10 cellular contexts compared by ENCODE assay signal in genomic region chr1:27116697-27117096, GRCh38. TPM values are rescaled to one million over a fixed set of nuclear protein-coding genes. Genes with fewer than 3 reads are reported as not detected.
DNase-seq lines count a peak whose midpoint lies in the region; ATAC-seq and TF ChIP-seq lines count a peak whose summit lies in the region.
"Had no signal": no experiment of that assay in that cellular context is flagged by ENCODE, and none has a peak within 500 bp of the region (broad histone marks: within the 10 kb centered on the region; RNA-seq: fewer than 3 reads in every experiment).

No MANE protein-coding gene starts in this region.

- H3K9me3 ChIP-seq in T-helper 17 cell (ENCODE audit: control insufficient read depth, low read length, poor library complexity, severe bottlenecking) (no peaks in the 10 kb centered on the region), gastroesophageal sphincter (no peaks in the 10 kb centered on the region), thoracic aorta (no peaks in the 10 kb centered on the region)

- H3K27ac ChIP-seq in gastroesophageal sphincter (peak overlapping the region in 3 of 4 donors; percentile 74 to 77 (median 76)), thoracic aorta (peak overlapping the region; percentile 79 to 82)

- H3K27me3 ChIP-seq in gastroesophageal sphincter (no peaks in the 10 kb centered on the region), thoracic aorta (replicated peaks; ENCODE audit: insufficient read depth) (no peaks in the 10 kb centered on the region)

- no peak for TF ChIP-seq EP300 in gastroesophageal sphincter (IDR thresholded peaks at IDR 0.05)

- peak overlapping the region; percentile 25 for H3K27ac Mint-ChIP-seq in activated naive CD4-positive, alpha-beta T cell treated with anti-CD3 and anti-CD28 coated beads, Interleukin-2, amount 50 U/mL, for 24 hours
- H3K27ac Mint-ChIP-seq in T-helper 17 cell: peak overlapping the region; percentile 27

- no peaks in the 10 kb centered on the region for H3K36me3 Mint-ChIP-seq in activated naive CD4-positive, alpha-beta T cell treated with anti-CD3 and anti-CD28 coated beads, Interleukin-2, amount 50 U/mL, for 24 hours
- no peaks in the 10 kb centered on the region for H3K36me3 Mint-ChIP-seq in T-helper 17 cell (ENCODE audit: low read depth)
- H3K36me3 Mint-ChIP-seq: natural killer cell had no signal

- no peak overlapping the region for H3K4me3 Mint-ChIP-seq in activated naive CD4-positive, alpha-beta T cell treated with anti-CD3 and anti-CD28 coated beads, Interleukin-2, amount 50 U/mL, for 24 hours
- H3K4me3 Mint-ChIP-seq in T-helper 17 cell: no peak overlapping the region
- H3K4me3 Mint-ChIP-seq: natural killer cell had no signal

- TF ChIP-seq CTCF in gastroesophageal sphincter (IDR thresholded peaks at IDR 0.05) (no peak), thoracic aorta (IDR thresholded peaks at IDR 0.05) (no peak)

- no peaks in the 10 kb centered on the region for H3K9me3 Mint-ChIP-seq in activated naive CD4-positive, alpha-beta T cell treated with anti-CD3 and anti-CD28 coated beads, Interleukin-2, amount 50 U/mL, for 24 hours
- H3K9me3 Mint-ChIP-seq: natural killer cell had no signal

- no peak for DNase-seq in activated naive CD4-positive, alpha-beta T cell (lab: John Stamatoyannopoulos, UW)
- DNase-seq in T-helper 17 cell (no peak), thoracic aorta (ENCODE audit: low spot score) (no peak), GM19240 (ENCODE audit: insufficient read length, low spot score) (no peak), kidney glomerular epithelial cell (lab: John Stamatoyannopoulos, UW) (no peak)
- DNase-seq: natural killer cell had no signal

- no peak for ATAC-seq in T-helper 17 cell
- ATAC-seq in gastroesophageal sphincter: no peak
- no peak for ATAC-seq in thoracic aorta (ENCODE audit: insufficient number of reproducible peaks, low FRiP score, low read depth)
- ATAC-seq in HG02571 (IDR thresholded peaks at IDR 0.05; ENCODE audit: unreplicated experiment): no peak
- ATAC-seq: Panc1 had no signal

- peaks cover 53% of the 10 kb centered on the region for H3K4me1 Mint-ChIP-seq in activated naive CD4-positive, alpha-beta T cell treated with anti-CD3 and anti-CD28 coated beads, Interleukin-2, amount 50 U/mL, for 24 hours
- H3K4me1 Mint-ChIP-seq in T-helper 17 cell: peaks cover 32% of the 10 kb centered on the region

- H3K36me3 ChIP-seq in gastroesophageal sphincter: peaks cover 0 to 14% of the 10 kb centered on the region in 2 donors
- no peaks in the 10 kb centered on the region for H3K36me3 ChIP-seq in thoracic aorta

- H3K4me3 ChIP-seq in gastroesophageal sphincter (no peak overlapping the region), thoracic aorta (no peak overlapping the region)

- H3K27me3 Mint-ChIP-seq in activated naive CD4-positive, alpha-beta T cell treated with anti-CD3 and anti-CD28 coated beads, Interleukin-2, amount 50 U/mL, for 24 hours: no peaks in the 10 kb centered on the region
- no peaks in the 10 kb centered on the region for H3K27me3 Mint-ChIP-seq in T-helper 17 cell

- H3K4me1 ChIP-seq in gastroesophageal sphincter: peaks cover 0 to 69% (median 25%) of the 10 kb centered on the region in 3 donors
- H3K4me1 ChIP-seq in thoracic aorta (ENCODE audit: control insufficient read depth in 1 of 2, low read depth in 2 of 2): peaks cover 49 to 72% of the 10 kb centered on the region in 2 donors

- no peak for TF ChIP-seq POLR2A in gastroesophageal sphincter (IDR thresholded peaks at IDR 0.05)

RNA-seq across cellular contexts. Expression of gene SLC9A1, which starts 38.2 kb away (rescaled TPM):
- total RNA-seq in T-helper 17 cell (10 to 100 TPM; 21.4 to 30.4 TPM), gastroesophageal sphincter (10 to 100 TPM in 3 of 4 donors, 1 to 10 TPM in 1; 7.2 to 27.8 (median 17.1) TPM), thoracic aorta (10 to 100 TPM; 12.3 to 36.3 TPM)
